ENCODE assay signal across 8 cellular contexts in genomic region chr20:34579191-34579661, GRCh38. TPM values are rescaled to one million over a fixed set of nuclear protein-coding genes. Genes with fewer than 3 reads are reported as not detected.
A peak's percentile ranks its signal among the peaks of the same experiment; 100 is the strongest.
DNase-seq lines count a peak whose midpoint lies in the region; ATAC-seq and TF ChIP-seq lines count a peak whose summit lies in the region.

No MANE protein-coding gene starts in this region.

- H3K9me3 ChIP-seq in colonic mucosa: no peaks in the 10 kb centered on the region

- peaks cover 12% of the 10 kb centered on the region for H3K4me1 ChIP-seq in colonic mucosa

- in situ Hi-C loops in GM13977 (cut with MboI; ENCODE audit: low pct_unique_long_range_greater_than_20kb, low sequenced_read_pairs, unreplicated experiment): no loop called here

- intact Hi-C loops in colonic mucosa (cut with DNase I): loop anchor here (5.0 kb wide), 1 partner anchor 188 kb away; no protein-coding TSS in a partner anchor

- H3K27ac ChIP-seq in colonic mucosa: peak overlapping the region; percentile 34

- H3K36me3 ChIP-seq in colonic mucosa: no peaks in the 10 kb centered on the region

- TF ChIP-seq CTCF in colonic mucosa (IDR thresholded peaks at IDR 0.05) (peak; percentile 52), GM13977 (IDR thresholded peaks at IDR 0.05; ENCODE audit: extremely low read depth, insufficient read depth, missing control alignments) (no peak)

- ATAC-seq in GM18502 (IDR thresholded peaks at IDR 0.05; ENCODE audit: poor library complexity, unreplicated experiment) (no peak), GM18873 (IDR thresholded peaks at IDR 0.05; ENCODE audit: low FRiP score, unreplicated experiment) (no peak)

- no peaks in the 10 kb centered on the region for H3K27me3 ChIP-seq in colonic mucosa

- H3K4me3 ChIP-seq in colonic mucosa: no peak overlapping the region

- peak; percentile 80 for DNase-seq in Daoy (ENCODE audit: low read depth)
- DNase-seq in NCI-H2227 (lab: John Stamatoyannopoulos, UW; ENCODE audit: unreplicated experiment): peak; percentile 44
- DNase-seq in colonic mucosa: peak; percentile 85
- peak; percentile 94 for DNase-seq in medulla oblongata (ENCODE audit: extremely low spot score)
- no peak for DNase-seq in NCI-H1930 (lab: John Stamatoyannopoulos, UW)
- DNase-seq in GM13977 (ENCODE audit: low spot score): no peak

- peak overlapping the region in 1 of 2 donors; percentile 43 for H3K9ac ChIP-seq in colonic mucosa (ENCODE audit: low read depth in 2 of 2, low read length in 2 of 2)

RNA-seq across cellular contexts. Expression of gene MAP1LC3A, which starts 20.7 kb away (rescaled TPM):
- 1.5 and 2.5 TPM in 2 replicates for total RNA-seq in Daoy (2014; rRNA removed; shearing (Covaris generic))
- 10 to 100 TPM; 44.8 to 46.2 TPM for total RNA-seq in colonic mucosa

Comparison
In these comparisons a context has a peak if more than half of its experiments do, and no peak if none do; other contexts are left out.
1. DNase-seq: peak in Daoy (single experiment), NCI-H2227 (single experiment), colonic mucosa (single experiment) and medulla oblongata (single experiment); none in NCI-H1930 (0 of 2) and GM13977 (single experiment).
2. RNA of gene MAP1LC3A, which starts 20.7 kb away (total RNA-seq): 44.8 to 46.2 TPM in colonic mucosa; 1.5 to 2.5 TPM in Daoy; every median in the first group is over 10 times any median in the second.